Comparison of ENCODE assay signal across 13 cellular contexts in genomic region chr11:12117200-12117995, GRCh38. TPM values are rescaled to one million over a fixed set of nuclear protein-coding genes. Genes with fewer than 3 reads are reported as not detected.
DNase-seq lines count a peak whose midpoint lies in the region; ATAC-seq and TF ChIP-seq lines count a peak whose summit lies in the region.
"Had no signal": no experiment of that assay in that cellular context is flagged by ENCODE, and none has a peak within 500 bp of the region (broad histone marks: within the 10 kb centered on the region; RNA-seq: fewer than 3 reads in every experiment).

No MANE protein-coding gene starts in this region.

- peak overlapping the region; percentile 60 to 71 for H3K18ac ChIP-seq in mesenchymal stem cell (ENCODE audit: low read depth in 1 of 2, low read length in 2 of 2)

- peak overlapping the region; percentile 56 to 58 for H3K4ac ChIP-seq in mesenchymal stem cell (ENCODE audit: low read depth in 1 of 2, low read length in 2 of 2)

- H3K9me3 Mint-ChIP-seq in activated T-cell treated with anti-CD3 and anti-CD28 coated beads, Interleukin-2, amount 50 U/mL, for 72 hours: no peaks in the 10 kb centered on the region
- no peaks in the 10 kb centered on the region for H3K9me3 Mint-ChIP-seq in type B pancreatic cell
- H3K9me3 Mint-ChIP-seq: nephron had no signal

- H3K4me3 Mint-ChIP-seq in activated T-cell treated with anti-CD3 and anti-CD28 coated beads, Interleukin-2, amount 50 U/mL, for 72 hours: peak overlapping the region; percentile 24 to 31
- H3K4me3 Mint-ChIP-seq in type B pancreatic cell: no peak overlapping the region
- H3K4me3 Mint-ChIP-seq: nephron had no signal

- H3K4me1 Mint-ChIP-seq in activated T-cell treated with anti-CD3 and anti-CD28 coated beads, Interleukin-2, amount 50 U/mL, for 72 hours (ENCODE audit: low read depth): peaks cover 85% of the 10 kb centered on the region
- H3K4me1 Mint-ChIP-seq in type B pancreatic cell (ENCODE audit: unreplicated experiment): peaks cover 27% of the 10 kb centered on the region

- TF ChIP-seq CTCF in dorsolateral prefrontal cortex (IDR thresholded peaks at IDR 0.05 in 54 of 56, conservative IDR thresholded peaks at IDR 0.05 in 2 of 56; ENCODE audit: low read depth in 1 of 56, partially characterized antibody in 56 of 56) (no peak), type B pancreatic cell (conservative IDR thresholded peaks at IDR 0.05) (no peak)

- no peak overlapping the region for H3K9ac ChIP-seq in mesenchymal stem cell (ENCODE audit: low read length)

- H3K27me3 ChIP-seq in dorsolateral prefrontal cortex: no peaks in the 10 kb centered on the region
- no peaks in the 10 kb centered on the region for H3K27me3 ChIP-seq in mesenchymal stem cell (ENCODE audit: control insufficient read depth in 1 of 2, insufficient read depth in 1 of 2, low read length in 2 of 2)
- H3K27me3 ChIP-seq: spleen had no signal

- peaks cover 5 to 24% of the 10 kb centered on the region in 2 experiments for H3K36me3 ChIP-seq in mesenchymal stem cell (ENCODE audit: control insufficient read depth in 1 of 2, insufficient read depth in 2 of 2, low read depth in 1 of 2, low read length in 2 of 2)
- H3K36me3 ChIP-seq: spleen had no signal

- peak overlapping the region; percentile 10 for H4K8ac ChIP-seq in mesenchymal stem cell (ENCODE audit: low read length)

- H3K36me3 Mint-ChIP-seq in activated T-cell treated with anti-CD3 and anti-CD28 coated beads, Interleukin-2, amount 50 U/mL, for 72 hours (ENCODE audit: insufficient read depth in 2 of 2): peaks cover 0 to 25% of the 10 kb centered on the region in 2 donors
- H3K36me3 Mint-ChIP-seq in type B pancreatic cell: no peaks in the 10 kb centered on the region

- intact Hi-C loops in dorsolateral prefrontal cortex (cut with DNase I): loop anchor here in 1 of 2 donors (10.0 kb wide), 1 partner anchor 117 kb away; no protein-coding TSS in a partner anchor

- peaks cover 34% of the 10 kb centered on the region for H3K4me1 ChIP-seq in mesenchymal stem cell (ENCODE audit: control insufficient read depth, insufficient read depth, low read depth, low read length)

- no peak overlapping the region for H3K4me2 ChIP-seq in mesenchymal stem cell (ENCODE audit: low read length, poor library complexity, severe bottlenecking)

- peak overlapping the region in 1 of 59 donors; percentile 15 for H3K4me3 ChIP-seq in dorsolateral prefrontal cortex
- no peak overlapping the region for H3K4me3 ChIP-seq in mesenchymal stem cell (ENCODE audit: insufficient read depth in 1 of 2, low read depth in 1 of 2, low read length in 2 of 2)
- H3K4me3 ChIP-seq: spleen had no signal

- peaks cover 16% of the 10 kb centered on the region for H3K79me1 ChIP-seq in mesenchymal stem cell (replicated peaks; ENCODE audit: low read length, poor library complexity, severe bottlenecking)

- peak overlapping the region; percentile 45 to 97 for H2BK12ac ChIP-seq in mesenchymal stem cell (ENCODE audit: low read length in 2 of 2)

- no peak overlapping the region for H2AK5ac ChIP-seq in mesenchymal stem cell (ENCODE audit: low read length, severe bottlenecking)

- peak overlapping the region in 1 of 2 experiments; percentile 84 for H3K14ac ChIP-seq in mesenchymal stem cell (ENCODE audit: low read length in 2 of 2)

- no peak for DNase-seq in activated T-cell treated with anti-CD3 and anti-CD28 coated beads, Interleukin-2, amount 50 U/mL, for 72 hours
- no peak for DNase-seq in activated T-cell treated with anti-CD3 and anti-CD28 coated beads, Interleukin-2, amount 50 U/mL, for 48 hours
- DNase-seq in dorsolateral prefrontal cortex (no peak), mesenchymal stem cell (peak; percentile 84), type B pancreatic cell (ENCODE audit: extremely low spot score, unreplicated experiment) (no peak), NCI-H146 (lab: John Stamatoyannopoulos, UW) (no peak)
- DNase-seq: activated CD4-positive, CD25-positive, alpha-beta regulatory T cell treated with anti-CD3 and anti-CD28 coated beads, Interleukin-2, amount 50 U/mL, for 72 hours; activated naive CD4-positive, alpha-beta T cell treated with Interleukin-2 at 50 U/mL for 16 hours; NK-92 treated with Interleukin-12 subunit alpha and Interleukin-12 subunit beta, amount 100 ng/mL, for 24 hours; spleen had no signal

- H3K9me3 ChIP-seq in mesenchymal stem cell (ENCODE audit: control insufficient read depth, low read length): no peaks in the 10 kb centered on the region
- H3K9me3 ChIP-seq: spleen had no signal

- no peak overlapping the region for H3K23ac ChIP-seq in mesenchymal stem cell (ENCODE audit: low read length in 2 of 2)

- peak overlapping the region; percentile 22 for H3K27ac Mint-ChIP-seq in activated T-cell treated with anti-CD3 and anti-CD28 coated beads, Interleukin-2, amount 50 U/mL, for 72 hours
- peak overlapping the region; percentile 54 for H3K27ac Mint-ChIP-seq in type B pancreatic cell
- H3K27ac Mint-ChIP-seq: nephron had no signal

- peak overlapping the region; percentile 35 for H2BK15ac ChIP-seq in mesenchymal stem cell (ENCODE audit: low read depth, poor library complexity, severe bottlenecking)

- no peaks in the 10 kb centered on the region for H3K27me3 Mint-ChIP-seq in activated T-cell treated with anti-CD3 and anti-CD28 coated beads, Interleukin-2, amount 50 U/mL, for 72 hours (ENCODE audit: low read depth)
- H3K27me3 Mint-ChIP-seq in type B pancreatic cell: peaks cover 31% of the 10 kb centered on the region

- no peak overlapping the region for H2AFZ ChIP-seq in mesenchymal stem cell (ENCODE audit: low read depth, low read length)

- peak; percentile 72 to 75 for ATAC-seq in activated T-cell treated with anti-CD3 and anti-CD28 coated beads, Interleukin-2, amount 50 U/mL, for 72 hours (replicated peaks in 1 of 2)
- no peak for ATAC-seq in GM21390 (IDR thresholded peaks at IDR 0.05; ENCODE audit: unreplicated experiment)
- no peak for ATAC-seq in GM21529 (IDR thresholded peaks at IDR 0.05; ENCODE audit: unreplicated experiment)

- WGBS in mesenchymal stem cell: 84% methylated on average over 5 of the region's 5 CpGs

- H4K91ac ChIP-seq in mesenchymal stem cell (ENCODE audit: low read length): peak overlapping the region; percentile 12

- H2BK120ac ChIP-seq in mesenchymal stem cell (ENCODE audit: low read depth, low read length): peak overlapping the region; percentile 11

- peak overlapping the region in 55 of 59 donors; percentile 5 to 91 (median 69) for H3K27ac ChIP-seq in dorsolateral prefrontal cortex
- H3K27ac ChIP-seq in mesenchymal stem cell (ENCODE audit: low read length, poor library complexity, severe bottlenecking): no peak overlapping the region
- H3K27ac ChIP-seq: spleen had no signal

- no peak overlapping the region for H2BK5ac ChIP-seq in mesenchymal stem cell (ENCODE audit: low read depth, low read length, poor library complexity, severe bottlenecking)

RNA-seq across cellular contexts. Expression of gene MICAL2, which starts 7.0 kb away (rescaled TPM):
- 100 to 1,000 TPM; 227 to 322 TPM for total RNA-seq in activated T-cell treated with anti-CD3 and anti-CD28 coated beads, Interleukin-2, amount 50 U/mL, for 72 hours
- total RNA-seq in dorsolateral prefrontal cortex (100 to 1,000 TPM; 104 to 402 (median 289) TPM), type B pancreatic cell (ENCODE audit: low replicate concordance) (35.7 and 38.0 TPM in 2 replicates)
- 96.9 TPM for polyA plus RNA-seq in mesenchymal stem cell (2013, experiment 1 of 2)
- 100 TPM for polyA plus RNA-seq in mesenchymal stem cell (2013, experiment 2 of 2)

Comparison
In these comparisons a context has a peak if more than half of its experiments do, and no peak if none do; other contexts are left out.
1. ATAC-seq: peak in activated T-cell treated with anti-CD3 and anti-CD28 coated beads, Interleukin-2, amount 50 U/mL, for 72 hours (2 of 2); none in GM21390 (single experiment) and GM21529 (single experiment).